Comparison of ENCODE assay signal across 13 cellular contexts in genomic region chr2:15316370-15316814, GRCh38.
A peak's percentile ranks its signal among the peaks of the same experiment; 100 is the strongest.
DNase-seq lines count a peak whose midpoint lies in the region; FAIRE-seq and TF ChIP-seq lines count a peak whose summit lies in the region.
"Had no signal": no experiment of that assay in that cellular context is flagged by ENCODE, and none has a peak within 500 bp of the region (broad histone marks: within the 10 kb centered on the region; RNA-seq: fewer than 3 reads in every experiment).

No MANE protein-coding gene starts in this region.

- H3K36me3 ChIP-seq in small intestine (ENCODE audit: control insufficient read depth in 2 of 2, insufficient read depth in 2 of 2, low read length in 2 of 2): peaks cover 0 to 6% of the 10 kb centered on the region in 2 donors
- no peaks in the 10 kb centered on the region for H3K36me3 ChIP-seq in ascending aorta

- peak; percentile 62 for DNase-seq in ELF-1 (ENCODE audit: low read depth, low spot score)
- no peak for DNase-seq in T-helper 2 cell treated with Interferon-gamma antibody and Interleukin-4, amounts not matched to agents 5 μg/mL and 100 μg/mL, for 36 hours (ENCODE audit: low spot score)
- peak; percentile 9 for DNase-seq in activated naive CD8-positive, alpha-beta T cell treated with anti-CD3 and anti-CD28 coated beads for 36 hours
- DNase-seq in small intestine: peak; percentile 6
- no peak for DNase-seq in GM12892 (ENCODE audit: insufficient read length)
- no peak for DNase-seq in GM10248 (ENCODE audit: extremely low spot score)
- DNase-seq in DMS114 treated with DMSO at 0.1 percent for 48 hours (lab: John Stamatoyannopoulos, UW; ENCODE audit: unreplicated experiment): no peak
- DNase-seq in ascending aorta (ENCODE audit: low spot score in 2 of 2): no peak
- DNase-seq: MM.1S, SK-N-SH, testis had no signal

- H3K4me3 ChIP-seq in small intestine (ENCODE audit: low read depth in 1 of 2, low read length in 2 of 2) (no peak overlapping the region), ascending aorta (no peak overlapping the region)
- H3K4me3 ChIP-seq: BLaER1, testis had no signal

- peak overlapping the region; percentile 47 for H3K27ac Mint-ChIP-seq in T-helper 2 cell treated with Interferon-gamma antibody and Interleukin-4, amounts not matched to agents 5 μg/mL and 100 μg/mL, for 36 hours
- no peak overlapping the region for H3K27ac Mint-ChIP-seq in activated naive CD8-positive, alpha-beta T cell treated with anti-CD3 and anti-CD28 coated beads for 36 hours

- CTCF ChIA-PET in GM10248 (lab: Yijun Ruan, JAX): interaction anchor here (1.5 kb wide), 1 partner anchor 48 kb away, joined by 3 read pairs; no protein-coding TSS in a partner anchor

- WGBS in small intestine, 3 donors: 87 to 94% (median 91%) methylated on average over 12 of the region's 12 CpGs

- no peaks in the 10 kb centered on the region for H3K4me1 ChIP-seq in small intestine (ENCODE audit: control insufficient read depth in 2 of 2, insufficient read depth in 1 of 2, low read depth in 1 of 2, low read length in 1 of 2)
- H3K4me1 ChIP-seq in ascending aorta: no peaks in the 10 kb centered on the region
- H3K4me1 ChIP-seq: testis had no signal

- POLR2A ChIA-PET in GM10248 (lab: Yijun Ruan, JAX): no interaction called here

- H3K4me3 Mint-ChIP-seq in T-helper 2 cell treated with Interferon-gamma antibody and Interleukin-4, amounts not matched to agents 5 μg/mL and 100 μg/mL, for 36 hours: peak overlapping the region; percentile 31
- no peak overlapping the region for H3K4me3 Mint-ChIP-seq in activated naive CD8-positive, alpha-beta T cell treated with anti-CD3 and anti-CD28 coated beads for 36 hours

- no peak for TF ChIP-seq CTCF in GM10248 (IDR thresholded peaks at IDR 0.05; ENCODE audit: control extremely low read depth, extremely low read depth, low read depth, missing control alignments)
- TF ChIP-seq CTCF in ascending aorta (IDR thresholded peaks at IDR 0.05): no peak

- H3K27me3 ChIP-seq in small intestine (ENCODE audit: control insufficient read depth in 2 of 2, insufficient read depth in 2 of 2, low read length in 2 of 2) (no peaks in the 10 kb centered on the region), ascending aorta (no peaks in the 10 kb centered on the region)
- H3K27me3 ChIP-seq: BLaER1, testis had no signal

- peaks cover 42% of the 10 kb centered on the region for H3K9me3 Mint-ChIP-seq in T-helper 2 cell treated with Interferon-gamma antibody and Interleukin-4, amounts not matched to agents 5 μg/mL and 100 μg/mL, for 36 hours
- H3K9me3 Mint-ChIP-seq in activated naive CD8-positive, alpha-beta T cell treated with anti-CD3 and anti-CD28 coated beads for 36 hours: peaks cover 31% of the 10 kb centered on the region

- FAIRE-seq in small intestine (lab: Jason Lieb, UNC) (no peak), GM12892 (lab: Jason Lieb, UNC) (no peak)
- FAIRE-seq: astrocyte had no signal

- no peaks in the 10 kb centered on the region for H3K27me3 Mint-ChIP-seq in T-helper 2 cell treated with Interferon-gamma antibody and Interleukin-4, amounts not matched to agents 5 μg/mL and 100 μg/mL, for 36 hours (ENCODE audit: low read depth)
- H3K27me3 Mint-ChIP-seq in activated naive CD8-positive, alpha-beta T cell treated with anti-CD3 and anti-CD28 coated beads for 36 hours: no peaks in the 10 kb centered on the region

- TF ChIP-seq POLR2A in GM12892 (IDR thresholded peaks at IDR 0.05; ENCODE audit: low read depth, low read length): no peak

- H3K4me1 Mint-ChIP-seq in T-helper 2 cell treated with Interferon-gamma antibody and Interleukin-4, amounts not matched to agents 5 μg/mL and 100 μg/mL, for 36 hours (ENCODE audit: low read depth): peaks cover 44% of the 10 kb centered on the region
- peaks cover 31% of the 10 kb centered on the region for H3K4me1 Mint-ChIP-seq in activated naive CD8-positive, alpha-beta T cell treated with anti-CD3 and anti-CD28 coated beads for 36 hours

- intact Hi-C loops in ascending aorta (cut with DNase I): no loop called here

- no peak overlapping the region for H3K27ac ChIP-seq in small intestine (ENCODE audit: low read depth in 1 of 2, low read length in 1 of 2)
- no peak overlapping the region for H3K27ac ChIP-seq in ascending aorta
- H3K27ac ChIP-seq: BLaER1, testis had no signal

- H3K36me3 Mint-ChIP-seq in T-helper 2 cell treated with Interferon-gamma antibody and Interleukin-4, amounts not matched to agents 5 μg/mL and 100 μg/mL, for 36 hours (ENCODE audit: low read depth): peaks cover 70% of the 10 kb centered on the region
- peaks cover 81% of the 10 kb centered on the region for H3K36me3 Mint-ChIP-seq in activated naive CD8-positive, alpha-beta T cell treated with anti-CD3 and anti-CD28 coated beads for 36 hours

- H3K9me3 ChIP-seq in small intestine (ENCODE audit: control insufficient read depth, low read depth): no peaks in the 10 kb centered on the region
- H3K9me3 ChIP-seq in ascending aorta: peaks cover 0 to 25% of the 10 kb centered on the region in 2 donors
- H3K9me3 ChIP-seq: SK-N-SH, testis had no signal

Comparison
In these comparisons a context has a peak if more than half of its experiments do, and no peak if none do; other contexts are left out.
1. DNase-seq: peak in ELF-1 (single experiment), activated naive CD8-positive, alpha-beta T cell treated with anti-CD3 and anti-CD28 coated beads for 36 hours (single experiment) and small intestine (single experiment); none in T-helper 2 cell treated with Interferon-gamma antibody and Interleukin-4, amounts not matched to agents 5 μg/mL and 100 μg/mL, for 36 hours (single experiment), GM12892 (single experiment), GM10248 (single experiment), DMS114 treated with DMSO at 0.1 percent for 48 hours (single experiment) and ascending aorta (0 of 2).